ENCODE assay signal across 28 cellular contexts in genomic region chr5:8726383-8727036, GRCh38.
DNase-seq lines count a peak whose midpoint lies in the region; ATAC-seq, FAIRE-seq and TF ChIP-seq lines count a peak whose summit lies in the region.
"Had no signal": no experiment of that assay in that cellular context is flagged by ENCODE, and none has a peak within 500 bp of the region (broad histone marks: within the 10 kb centered on the region; RNA-seq: fewer than 3 reads in every experiment).

No MANE protein-coding gene starts in this region.

- no peak overlapping the region for H3K9ac ChIP-seq in neuronal stem cell (ENCODE audit: low read depth, low read length, poor library complexity)
- H3K9ac ChIP-seq: parathyroid adenoma had no signal

- no peak overlapping the region for H2BK120ac ChIP-seq in neuronal stem cell (ENCODE audit: low read depth, low read length)

- H3K4me3 ChIP-seq in neuronal stem cell (ENCODE audit: low read length in 2 of 2): no peak overlapping the region
- H3K4me3 ChIP-seq: right lobe of liver had no signal

- H2BK12ac ChIP-seq in neuronal stem cell (ENCODE audit: low read length): no peak overlapping the region

- no peak overlapping the region for H4K91ac ChIP-seq in neuronal stem cell (ENCODE audit: low read depth, low read length, poor library complexity)

- H3K18ac ChIP-seq in neuronal stem cell (ENCODE audit: low read length): peak overlapping the region; percentile 15

- H3K27me3 ChIP-seq in neuronal stem cell (ENCODE audit: control insufficient read depth in 3 of 3, insufficient read depth in 3 of 3, low read depth in 1 of 3, low read length in 3 of 3): no peaks in the 10 kb centered on the region
- H3K27me3 ChIP-seq: right lobe of liver had no signal

- no peak overlapping the region for H2BK15ac ChIP-seq in neuronal stem cell (ENCODE audit: low read length)

- H2AFZ ChIP-seq in neuronal stem cell (ENCODE audit: low read length): peak overlapping the region; percentile 45
- H2AFZ ChIP-seq: parathyroid adenoma had no signal

- no peak for ATAC-seq in esophagus mucosa
- no peak for ATAC-seq in GM19035 (IDR thresholded peaks at IDR 0.05; ENCODE audit: unreplicated experiment)
- ATAC-seq: CD8-positive, alpha-beta T cell; natural killer cell; right lobe of liver; stimulated activated effector memory CD8-positive, alpha-beta T cell treated with anti-CD3 and anti-CD28 coated beads, Interleukin-12 subunit alpha, Interleukin-12 subunit beta, amount 100 ng/mL, for 72 hours had no signal

- no peak overlapping the region for H3K27ac ChIP-seq in neuronal stem cell (replicated peaks; ENCODE audit: low read length)
- H3K27ac ChIP-seq: parathyroid adenoma, right lobe of liver, RWPE1, VCaP had no signal

- H3K9me3 ChIP-seq in neuronal stem cell (replicated peaks in 1 of 2; ENCODE audit: control insufficient read depth in 2 of 2, insufficient read depth in 1 of 2, low read depth in 1 of 2, low read length in 2 of 2): peaks cover 0 to 1% of the 10 kb centered on the region in 2 donors
- H3K9me3 ChIP-seq: right lobe of liver had no signal

- no peaks in the 10 kb centered on the region for H3K4me1 ChIP-seq in neuronal stem cell (ENCODE audit: control insufficient read depth in 2 of 2, insufficient read depth in 1 of 2, low read depth in 1 of 2, low read length in 2 of 2)
- H3K4me1 ChIP-seq: parathyroid adenoma, right lobe of liver had no signal

- no peak for FAIRE-seq in GM12891 (lab: Jason Lieb, UNC)
- FAIRE-seq: islet of Langerhans had no signal

- no peaks in the 10 kb centered on the region for H3K79me1 ChIP-seq in neuronal stem cell (ENCODE audit: low read depth, low read length)

- no peak overlapping the region for H3K4ac ChIP-seq in neuronal stem cell (ENCODE audit: low read length)

- H3K23ac ChIP-seq in neuronal stem cell (ENCODE audit: low read depth, low read length, poor library complexity): no peak overlapping the region

- no peak overlapping the region for H2BK5ac ChIP-seq in neuronal stem cell (ENCODE audit: low read length)

- no peaks in the 10 kb centered on the region for H3K36me3 ChIP-seq in neuronal stem cell (replicated peaks in 1 of 2; ENCODE audit: control insufficient read depth in 2 of 2, insufficient read depth in 2 of 2, low read length in 2 of 2)
- H3K36me3 ChIP-seq: right lobe of liver had no signal

- TF ChIP-seq POLR2A in GM12891 (IDR thresholded peaks at IDR 0.05; ENCODE audit: low read depth, low read length): no peak

- DNase-seq in ELF-1 (ENCODE audit: low read depth, low spot score) (peak; percentile 0), NCI-H510A (lab: John Stamatoyannopoulos, UW) (peak; percentile 49), T1000 (lab: John Stamatoyannopoulos, UW) (peak; percentile 17), neuronal stem cell (ENCODE audit: low spot score) (no peak), GM12891 (ENCODE audit: insufficient read length, low spot score) (no peak), GF-D8 (lab: John Stamatoyannopoulos, UW) (no peak)
- DNase-seq: activated CD4-positive, alpha-beta T cell treated with anti-CD3 and anti-CD28 coated beads for 48 hours; activated CD8-positive, alpha-beta memory T cell treated with anti-CD3 and anti-CD28 coated beads for 24 hours; activated gamma-delta T cell treated with Interleukin-2 at 50 U/mL for 16 hours; CD8-positive, alpha-beta T cell; DMS 273 treated with DMSO at 0.1 percent for 48 hours; GDM1; Karpas-422; midbrain; MV-4-11; natural killer cell; NCI-H1694; NCI-H774; right lobe of liver; stimulated activated CD4-positive, alpha-beta T cell treated with anti-CD3 and anti-CD28 coated beads, Interleukin-4, amount 100 ng/mL, for 24 hours; substantia nigra had no signal

- no peak overlapping the region for H3K14ac ChIP-seq in neuronal stem cell (ENCODE audit: low read length)

- H2AK5ac ChIP-seq in neuronal stem cell (ENCODE audit: low read depth, low read length): no peak overlapping the region

- no peak overlapping the region for H4K8ac ChIP-seq in neuronal stem cell (ENCODE audit: low read depth, low read length)

- no CpG with 5 or more reads among the region's 11 CpGs for WGBS in neuronal stem cell (ENCODE audit: extremely low coverage in 2 of 2, insufficient read length in 2 of 2, insufficient replicate concordance in 1 of 2), 2 donors

- no peak overlapping the region for H3K4me2 ChIP-seq in neuronal stem cell (ENCODE audit: insufficient read depth, low read length, poor library complexity, severe bottlenecking)

TF ChIP-seq in GM12891, 5 proteins besides CTCF, POLR2A, EP300 and RAD21:
- TF ChIP-seq TAF1 (IDR thresholded peaks at IDR 0.05; ENCODE audit: low read depth, low read length): no peak
- no peak for TF ChIP-seq POU2F2 (IDR thresholded peaks at IDR 0.05; ENCODE audit: low read depth, low read length)
- no peak for TF ChIP-seq POLR2AphosphoS5 (IDR thresholded peaks at IDR 0.05; ENCODE audit: low read depth, low read length)
- no peak for TF ChIP-seq SPI1 (IDR thresholded peaks at IDR 0.05; ENCODE audit: low read depth, low read length)
- TF ChIP-seq PAX5 (IDR thresholded peaks at IDR 0.05; ENCODE audit: insufficient read depth, low read length, severe bottlenecking): no peak

Comparison
In these comparisons a context has a peak if more than half of its experiments do, and no peak if none do; other contexts are left out.
1. DNase-seq: peak in ELF-1 (single experiment), NCI-H510A (single experiment) and T1000 (single experiment); none in neuronal stem cell (single experiment), GM12891 (single experiment) and GF-D8 (single experiment).